ENCODE assay signal across 1 cellular context in the genomic region with DNA sequence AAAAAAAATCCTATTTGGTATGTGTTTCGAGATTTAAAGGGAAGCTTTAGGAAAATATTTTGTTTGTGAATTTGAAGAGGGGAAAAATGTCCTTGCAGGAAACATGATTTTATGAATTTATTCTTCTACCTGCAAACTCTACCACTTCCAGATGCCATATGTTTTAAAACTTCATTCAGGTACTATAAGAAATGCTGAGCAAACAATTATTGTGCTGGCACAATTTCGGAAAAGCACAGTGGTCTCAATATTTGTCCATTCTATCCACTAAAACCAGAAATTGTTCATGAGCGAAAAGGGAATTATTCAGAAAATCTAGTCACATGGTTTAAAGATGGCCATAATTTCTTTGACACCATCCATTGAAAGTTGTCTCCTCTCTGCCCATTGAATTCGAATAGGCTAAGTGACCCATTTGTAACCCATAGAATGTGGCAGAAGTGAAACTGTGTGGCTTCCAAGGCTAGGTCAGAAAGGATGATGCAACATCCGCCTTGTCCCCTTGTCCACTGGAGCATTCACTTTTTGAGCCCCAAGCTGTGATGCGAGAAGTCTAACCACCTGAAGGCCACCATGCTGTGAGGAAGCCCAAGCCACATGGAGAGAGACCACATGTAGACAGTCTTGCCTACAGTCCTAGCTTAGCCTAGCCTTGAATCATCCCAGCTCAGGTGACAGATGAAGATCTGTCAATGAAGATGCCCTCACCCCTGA.
TF ChIP-seq lines count a peak whose summit lies in the region.

No MANE protein-coding gene starts in this region.

TF ChIP-seq in GM23338, 12 proteins besides CTCF, POLR2A, EP300 and RAD21 (continued from another document):
- TF ChIP-seq ZNF462 (CRISPR knock-in tag; IDR thresholded peaks at IDR 0.05) (no peak), ZNF114 (CRISPR knock-in tag; IDR thresholded peaks at IDR 0.05) (no peak), EZH2 (IDR thresholded peaks at IDR 0.05; ENCODE audit: low read depth, unreplicated experiment) (no peak), POLR2AphosphoS5 (IDR thresholded peaks at IDR 0.05; ENCODE audit: low read depth) (no peak), JUNB (IDR thresholded peaks at IDR 0.05; ENCODE audit: unreplicated experiment) (no peak), REST (IDR thresholded peaks at IDR 0.05; ENCODE audit: unreplicated experiment) (no peak), CREB1 (CRISPR knock-in tag; IDR thresholded peaks at IDR 0.05; ENCODE audit: low read depth) (no peak)
